ENCODE assay signal across 29 cellular contexts in genomic region chr2:60678551-60678950, GRCh38.
"Had no signal": no experiment of that assay in that cellular context is flagged by ENCODE, and none has a peak within 500 bp of the region (broad histone marks: within the 10 kb centered on the region; RNA-seq: fewer than 3 reads in every experiment).

No MANE protein-coding gene starts in this region.

- H3K9me3 ChIP-seq: body of pancreas, breast epithelium, colonic mucosa, esophagus squamous epithelium, gastroesophageal sphincter, heart right ventricle had no signal

- H3K9me3 Mint-ChIP-seq: activated CD4-positive, alpha-beta T cell treated with anti-CD3 and anti-CD28 coated beads, Interleukin-2, amount 10 ng/mL, durations not matched to agents 24 days and 14 days; activated CD8-positive, alpha-beta T cell treated with anti-CD3 and anti-CD28 coated beads for 36 hours; activated T-cell treated with anti-CD3 and anti-CD28 coated beads, Interleukin-2, amount 50 U/mL, for 4 hours; activated T-helper 17 cell treated with anti-CD3 and anti-CD28 coated beads, Interleukin-2, amount 50 U/mL, for 72 hours had no signal

- ATAC-seq: activated CD4-positive, alpha-beta T cell treated with anti-CD3 and anti-CD28 coated beads for 36 hours; activated CD8-positive, alpha-beta T cell treated with anti-CD3 and anti-CD28 coated beads for 36 hours; activated T-cell treated with anti-CD3 and anti-CD28 coated beads, Interleukin-2, amount 50 U/mL, for 4 hours; activated T-helper 17 cell treated with anti-CD3 and anti-CD28 coated beads, Interleukin-2, amount 50 U/mL, for 72 hours; body of pancreas; gastroesophageal sphincter had no signal

- H3K4me1 ChIP-seq: breast epithelium, colonic mucosa had no signal

- DNase-seq: activated CD4-positive, alpha-beta T cell treated with anti-CD3 and anti-CD28 coated beads for 36 hours; activated CD4-positive, alpha-beta T cell treated with anti-CD3 and anti-CD28 coated beads, Interleukin-2, amount 10 ng/mL, durations not matched to agents 24 days and 14 days; activated CD4-positive, alpha-beta T cell treated with anti-CD3 and anti-CD28 coated beads, Interleukin-2, amount 50 U/mL, for 4 hours; activated CD4-positive, CD25-positive, alpha-beta regulatory T cell; activated CD4-positive, CD25-positive, alpha-beta regulatory T cell treated with anti-CD3 and anti-CD28 coated beads, Interleukin-2, amount 50 U/mL, for 72 hours; activated CD8-positive, alpha-beta memory T cell treated with anti-CD3 and anti-CD28 coated beads for 24 hours; activated CD8-positive, alpha-beta T cell treated with anti-CD3 and anti-CD28 coated beads for 36 hours; activated effector memory CD4-positive, alpha-beta T cell treated with Interleukin-2 at 50 U/mL for 16 hours; activated gamma-delta T cell treated with Interleukin-2 at 50 U/mL for 16 hours; activated naive CD4-positive, alpha-beta T cell treated with anti-CD3 and anti-CD28 coated beads, Interleukin-2, amount 50 U/mL, for 16 hours; activated naive CD4-positive, alpha-beta T cell treated with Interleukin-2 at 50 U/mL for 16 hours; activated T-cell treated with anti-CD3 and anti-CD28 coated beads, Interleukin-2, amount 50 U/mL, for 4 hours; amniotic stem cell; anterior cingulate cortex; central memory CD4-positive, alpha-beta T cell; cerebellar nuclear complex; colonic mucosa; effector CD8-positive, alpha-beta T cell; esophagus squamous epithelium; foreskin melanocyte; heart right ventricle had no signal

- H3K27me3 Mint-ChIP-seq: activated naive CD8-positive, alpha-beta T cell had no signal

- H3K27me3 ChIP-seq: body of pancreas, colonic mucosa, hepatocyte had no signal

- H3K4me3 Mint-ChIP-seq: activated CD4-positive, alpha-beta T cell treated with anti-CD3 and anti-CD28 coated beads for 36 hours; activated CD4-positive, alpha-beta T cell treated with anti-CD3 and anti-CD28 coated beads, Interleukin-2, amount 10 ng/mL, durations not matched to agents 24 days and 14 days; activated CD8-positive, alpha-beta T cell treated with anti-CD3 and anti-CD28 coated beads for 36 hours; activated naive CD8-positive, alpha-beta T cell; activated T-cell treated with anti-CD3 and anti-CD28 coated beads, Interleukin-2, amount 50 U/mL, for 4 hours; activated T-helper 17 cell treated with anti-CD3 and anti-CD28 coated beads, Interleukin-2, amount 50 U/mL, for 72 hours had no signal

- H3K27ac Mint-ChIP-seq: activated CD4-positive, alpha-beta T cell treated with anti-CD3 and anti-CD28 coated beads for 36 hours; activated CD4-positive, alpha-beta T cell treated with anti-CD3 and anti-CD28 coated beads, Interleukin-2, amount 10 ng/mL, durations not matched to agents 24 days and 14 days; activated CD8-positive, alpha-beta T cell treated with anti-CD3 and anti-CD28 coated beads for 36 hours; activated naive CD8-positive, alpha-beta T cell; activated T-helper 17 cell treated with anti-CD3 and anti-CD28 coated beads, Interleukin-2, amount 50 U/mL, for 72 hours had no signal

- H3K36me3 ChIP-seq: breast epithelium, cardiac muscle cell, colonic mucosa, esophagus squamous epithelium, gastroesophageal sphincter, heart right ventricle had no signal

- H3K4me3 ChIP-seq: body of pancreas, breast epithelium, cardiac muscle cell, colonic mucosa, esophagus squamous epithelium, gastroesophageal sphincter, heart right ventricle, hepatocyte had no signal

- H3K27ac ChIP-seq: body of pancreas, breast epithelium, cardiac muscle cell, colonic mucosa, epithelial cell of prostate, esophagus squamous epithelium, gastroesophageal sphincter, heart right ventricle, hepatocyte had no signal

- H3K4me1 Mint-ChIP-seq: activated CD4-positive, alpha-beta T cell treated with anti-CD3 and anti-CD28 coated beads for 36 hours; activated T-helper 17 cell treated with anti-CD3 and anti-CD28 coated beads, Interleukin-2, amount 50 U/mL, for 72 hours had no signal

- H3K4me2 ChIP-seq: hepatocyte had no signal

- H3K36me3 Mint-ChIP-seq: activated naive CD8-positive, alpha-beta T cell had no signal
